Comparison of ENCODE assay signal across 9 cellular contexts in the genomic region with DNA sequence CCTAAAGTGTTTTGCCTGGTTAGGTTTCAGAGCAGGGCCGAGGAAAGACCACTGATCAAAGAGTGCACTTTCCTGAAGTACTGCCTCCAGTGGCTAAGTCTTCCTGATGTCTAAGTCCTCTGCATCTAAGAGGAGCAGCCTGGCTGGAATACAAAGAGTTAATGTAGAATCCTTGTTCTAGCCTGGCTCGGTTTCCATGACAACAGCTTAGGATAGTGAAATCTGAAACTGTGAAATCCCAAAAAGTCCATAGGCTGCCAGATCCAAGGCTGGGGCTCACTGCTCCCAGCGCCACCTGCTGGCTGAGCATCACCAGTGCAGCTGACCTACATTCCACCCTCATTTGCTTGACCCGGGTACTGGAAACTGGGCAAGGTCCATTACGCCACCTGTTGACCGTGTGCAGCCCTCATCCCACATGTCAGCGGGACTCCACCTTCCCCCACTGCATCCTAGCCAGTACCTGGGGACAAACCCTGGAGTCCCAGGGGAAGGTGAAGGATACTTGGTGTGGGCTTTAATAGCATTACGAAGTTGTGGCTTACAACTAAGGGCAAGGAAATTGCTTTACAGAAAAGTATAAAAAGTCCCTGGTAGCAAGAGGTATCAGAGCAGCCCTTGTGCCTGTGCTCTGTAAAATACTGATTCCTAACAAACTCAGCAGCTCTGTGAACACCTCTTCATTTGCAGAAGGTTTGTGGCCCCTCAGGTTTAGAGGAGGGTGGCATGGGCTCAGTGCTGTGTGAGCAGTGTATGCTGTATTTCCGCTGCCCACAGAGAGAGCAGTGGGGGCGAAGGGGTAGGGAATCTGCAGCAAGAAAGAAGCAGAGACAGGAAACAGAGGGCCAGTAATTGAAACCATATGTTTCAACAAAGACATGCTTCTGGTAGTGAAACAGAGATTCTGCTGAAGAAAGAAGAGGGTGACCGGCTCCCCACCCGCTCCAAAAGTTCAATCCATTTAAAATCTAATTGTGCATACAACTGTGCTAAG. TPM values are rescaled to one million over a fixed set of nuclear protein-coding genes. Genes with fewer than 3 reads are reported as not detected.
DNase-seq lines count a peak whose midpoint lies in the region; ATAC-seq lines count a peak whose summit lies in the region.
"Had no signal": no experiment of that assay in that cellular context is flagged by ENCODE, and none has a peak within 500 bp of the region (broad histone marks: within the 10 kb centered on the region; RNA-seq: fewer than 3 reads in every experiment).

No MANE protein-coding gene starts in this region.

- POLR2A ChIA-PET in activated CD4-positive, alpha-beta T cell treated with anti-CD3 and anti-CD28 coated beads for 36 hours (lab: Charles Lee) = no interaction called here

- H3K4me3 Mint-ChIP-seq in activated CD4-positive, alpha-beta T cell treated with anti-CD3 and anti-CD28 coated beads for 36 hours = no peak overlapping the region

- DNase-seq in NCI-H2227 treated with DMSO at 0.1 percent for 48 hours (lab: John Stamatoyannopoulos, UW) (peak; percentile 85), dedifferentiated amniotic fluid mesenchymal stem cell (ENCODE audit: extremely low spot score) (peak; percentile 98), left kidney (ENCODE audit: low read depth, low spot score) (peak; percentile 99)
- DNase-seq in activated CD4-positive, alpha-beta T cell treated with anti-CD3 and anti-CD28 coated beads for 36 hours = peak; percentile 67
- peak; percentile 37 to 42 for DNase-seq in stimulated activated CD4-positive, alpha-beta T cell treated with anti-CD3 and anti-CD28 coated beads, Interleukin-2, amount 100 ng/mL, for 48 hours

- no peak overlapping the region for H3K4me3 ChIP-seq in BLaER1

- CTCF ChIA-PET in activated CD4-positive, alpha-beta T cell treated with anti-CD3 and anti-CD28 coated beads for 36 hours (lab: Charles Lee) = interaction anchor here (0.5 to 10.2 kb wide), 19 partner anchors 11 to 757 kb away, joined by 3 to 101 read pairs (median 5); a partner anchor contains a TSS

- no peak overlapping the region for H3K27ac Mint-ChIP-seq in activated CD4-positive, alpha-beta T cell treated with anti-CD3 and anti-CD28 coated beads for 36 hours

- H4K20me1 ChIP-seq in BLaER1 = no peaks in the 10 kb centered on the region

- peaks cover 91% of the 10 kb centered on the region for H3K4me1 ChIP-seq in BLaER1

- H3K27me3 Mint-ChIP-seq in activated CD4-positive, alpha-beta T cell treated with anti-CD3 and anti-CD28 coated beads for 36 hours = no peaks in the 10 kb centered on the region

- peak overlapping the region; percentile 62 for H3K4me2 ChIP-seq in BLaER1

- no peaks in the 10 kb centered on the region for H3K27me3 ChIP-seq in BLaER1

- H3K9me3 Mint-ChIP-seq in activated CD4-positive, alpha-beta T cell treated with anti-CD3 and anti-CD28 coated beads for 36 hours (ENCODE audit: low read depth) = no peaks in the 10 kb centered on the region

- H3K27ac ChIP-seq in BLaER1 = peak overlapping the region; percentile 47

- peak overlapping the region; percentile 51; the same call in 1 of the 2 replicates for H3K9ac ChIP-seq in BLaER1

- H3K4me1 Mint-ChIP-seq in activated CD4-positive, alpha-beta T cell treated with anti-CD3 and anti-CD28 coated beads for 36 hours = peaks cover 28% of the 10 kb centered on the region

- peaks cover 57% of the 10 kb centered on the region for H3K36me3 Mint-ChIP-seq in activated CD4-positive, alpha-beta T cell treated with anti-CD3 and anti-CD28 coated beads for 36 hours (ENCODE audit: low read depth)

- peak; percentile 59 for ATAC-seq in GM19043 (IDR thresholded peaks at IDR 0.05; ENCODE audit: low read depth, unreplicated experiment)
- peak; percentile 71 for ATAC-seq in HG03280 (IDR thresholded peaks at IDR 0.05; ENCODE audit: unreplicated experiment)
- ATAC-seq in activated CD4-positive, alpha-beta T cell treated with anti-CD3 and anti-CD28 coated beads for 36 hours = peak; percentile 62

- H3K9me3 ChIP-seq in BLaER1 = no peaks in the 10 kb centered on the region

- peaks cover 94% of the 10 kb centered on the region for H3K36me3 ChIP-seq in BLaER1

- intact Hi-C loops in activated CD4-positive, alpha-beta T cell treated with anti-CD3 and anti-CD28 coated beads for 36 hours (cut with DNase I, micrococcal nuclease) = loop anchor here (1.0 to 5.0 kb wide), 7 partner anchors 32 to 204 kb away; a partner anchor contains a TSS

RNA-seq across cellular contexts. Expression of a gene that starts 36.0 kb away (rescaled TPM):
- not detected for total RNA-seq in activated CD4-positive, alpha-beta T cell treated with anti-CD3 and anti-CD28 coated beads for 36 hours
- total RNA-seq: activated CD8-positive, alpha-beta memory T cell treated with anti-CD3 and anti-CD28 coated beads for 36 hours had no signal

RNA-seq across cellular contexts. Expression of a gene that starts 40.1 kb away (rescaled TPM):
- not detected for total RNA-seq in activated CD4-positive, alpha-beta T cell treated with anti-CD3 and anti-CD28 coated beads for 36 hours
- total RNA-seq: activated CD8-positive, alpha-beta memory T cell treated with anti-CD3 and anti-CD28 coated beads for 36 hours had no signal

RNA-seq across cellular contexts. Expression of a gene that starts 49.1 kb away (rescaled TPM):
- total RNA-seq in activated CD4-positive, alpha-beta T cell treated with anti-CD3 and anti-CD28 coated beads for 36 hours = under 1 TPM; 0.16 to 0.34 TPM

Comparison
In these comparisons a context has a peak if more than half of its experiments do, and no peak if none do; other contexts are left out.
1. DNase-seq: peak in every context shown above with its lines; median percentile 99 in left kidney; 98 in dedifferentiated amniotic fluid mesenchymal stem cell; 85 in NCI-H2227 treated with DMSO at 0.1 percent for 48 hours; 67 in activated CD4-positive, alpha-beta T cell treated with anti-CD3 and anti-CD28 coated beads for 36 hours; 40 in stimulated activated CD4-positive, alpha-beta T cell treated with anti-CD3 and anti-CD28 coated beads, Interleukin-2, amount 100 ng/mL, for 48 hours.